In genomic region chr14:94540031-94540794, GRCh38 we compare ENCODE assay signal across 1 cellular context.
TF ChIP-seq lines count a peak whose summit lies in the region.

No MANE protein-coding gene starts in this region.

TF ChIP-seq in A549, 52 proteins besides CTCF, POLR2A, EP300 and RAD21 (continued from another document):
- TF ChIP-seq HMGXB4 (CRISPR knock-in tag; IDR thresholded peaks at IDR 0.05; ENCODE audit: borderline replicate concordance), result no peak
- no peak for TF ChIP-seq ESRRA (IDR thresholded peaks at IDR 0.05; ENCODE audit: borderline replicate concordance, low read length)
- no peak for TF ChIP-seq REST (IDR thresholded peaks at IDR 0.05)
- TF ChIP-seq SREBF2 (IDR thresholded peaks at IDR 0.05), result no peak
- TF ChIP-seq MAFK (IDR thresholded peaks at IDR 0.05; ENCODE audit: partially characterized antibody), result no peak
- TF ChIP-seq CBX2 (IDR thresholded peaks at IDR 0.05; ENCODE audit: borderline replicate concordance, low read depth), result no peak
- TF ChIP-seq ATOH8 (CRISPR knock-in tag; IDR thresholded peaks at IDR 0.05; ENCODE audit: low read depth), result no peak
- TF ChIP-seq JUNB (IDR thresholded peaks at IDR 0.05), result no peak
- no peak for TF ChIP-seq HOXB13 (CRISPR knock-in tag; IDR thresholded peaks at IDR 0.05; ENCODE audit: low read depth)
- no peak for TF ChIP-seq HEYL (CRISPR knock-in tag; IDR thresholded peaks at IDR 0.05)
- TF ChIP-seq POLR2AphosphoS2 (conservative IDR thresholded peaks at IDR 0.05; ENCODE audit: low read length), result no peak
- TF ChIP-seq MYC (IDR thresholded peaks at IDR 0.05; ENCODE audit: borderline replicate concordance, low read length), result no peak
